In genomic region chr13:99819962-99820361, GRCh38 we compare ENCODE assay signal across 16 cellular contexts.
DNase-seq lines count a peak whose midpoint lies in the region; ATAC-seq and TF ChIP-seq lines count a peak whose summit lies in the region.
"Had no signal": no experiment of that assay in that cellular context is flagged by ENCODE, and none has a peak within 500 bp of the region (broad histone marks: within the 10 kb centered on the region; RNA-seq: fewer than 3 reads in every experiment).

No MANE protein-coding gene starts in this region.

- H3K4me3 ChIP-seq in GM23338 = no peak overlapping the region
- H3K4me3 ChIP-seq in hepatocyte = no peak overlapping the region
- H3K4me3 ChIP-seq in naive thymus-derived CD4-positive, alpha-beta T cell (ENCODE audit: low read length) = no peak overlapping the region
- H3K4me3 ChIP-seq in left ventricle myocardium inferior = no peak overlapping the region

- H3K9me2 ChIP-seq in GM23338 (ENCODE audit: insufficient read depth) (peaks cover 7% of the 10 kb centered on the region), hepatocyte (replicated peaks; ENCODE audit: insufficient read depth) (no peaks in the 10 kb centered on the region)

- peak; percentile 36; the same call in 2 of the 3 replicates for ATAC-seq in GM23338
- no peak for ATAC-seq in naive thymus-derived CD4-positive, alpha-beta T cell
- ATAC-seq in GM19455 (IDR thresholded peaks at IDR 0.05; ENCODE audit: unreplicated experiment) = no peak

- H3F3A ChIP-seq in GM23338 (replicated peaks; ENCODE audit: low read depth) = peaks cover 10% of the 10 kb centered on the region; the same call in 1 of the 2 replicates

- H3K27me3 ChIP-seq in GM23338 (ENCODE audit: insufficient read depth) = no peaks in the 10 kb centered on the region
- no peaks in the 10 kb centered on the region for H3K27me3 ChIP-seq in hepatocyte
- no peaks in the 10 kb centered on the region for H3K27me3 ChIP-seq in naive thymus-derived CD4-positive, alpha-beta T cell (ENCODE audit: control insufficient read depth in 2 of 2, insufficient read depth in 2 of 2, low read length in 2 of 2)
- H3K27me3 ChIP-seq in left ventricle myocardium inferior (ENCODE audit: low read depth) = no peaks in the 10 kb centered on the region

- H3K36me3 Mint-ChIP-seq in GM23338 (ENCODE audit: low read depth) (peaks cover 9% of the 10 kb centered on the region; the same call in 2 of the 3 replicates), type B pancreatic cell (no peaks in the 10 kb centered on the region)
- peaks cover 0 to 21% (median 8%) of the 10 kb centered on the region in 5 donors for H3K36me3 Mint-ChIP-seq in naive thymus-derived CD4-positive, alpha-beta T cell

- intact Hi-C loops in naive thymus-derived CD4-positive, alpha-beta T cell (cut with micrococcal nuclease) = no loop called here
- intact Hi-C loops in left ventricle myocardium inferior (cut with micrococcal nuclease) = no loop called here

- H3K4me3 Mint-ChIP-seq in GM23338 = no peak overlapping the region
- H3K4me3 Mint-ChIP-seq in naive thymus-derived CD4-positive, alpha-beta T cell = no peak overlapping the region
- H3K4me3 Mint-ChIP-seq in type B pancreatic cell = no peak overlapping the region
- H3K4me3 Mint-ChIP-seq: B cell; CD4-positive, alpha-beta T cell; IgD-negative memory B cell had no signal

- H3K9me3 Mint-ChIP-seq in GM23338 (peaks cover 3% of the 10 kb centered on the region; the same call in 2 of the 3 replicates), type B pancreatic cell (no peaks in the 10 kb centered on the region)
- H3K9me3 Mint-ChIP-seq in naive thymus-derived CD4-positive, alpha-beta T cell = peaks cover 0 to 10% (median 0%) of the 10 kb centered on the region in 11 donors
- H3K9me3 Mint-ChIP-seq: CD4-positive, alpha-beta T cell had no signal

- POLR2A ChIA-PET in naive thymus-derived CD4-positive, alpha-beta T cell (lab: Charles Lee) = interaction anchor here (0.7 kb wide), 1 partner anchor 70 kb away, joined by 5 read pairs; no protein-coding TSS in a partner anchor

- WGBS in hepatocyte (ENCODE audit: low lambda C conversion rate, missing lambda C conversion rate) = 54% methylated on average over 7 of the region's 7 CpGs

- CTCF ChIA-PET in naive thymus-derived CD4-positive, alpha-beta T cell (lab: Charles Lee) = no interaction called here

- no peak overlapping the region for H3K27ac Mint-ChIP-seq in GM23338
- H3K27ac Mint-ChIP-seq in naive thymus-derived CD4-positive, alpha-beta T cell = peak overlapping the region in 5 of 9 donors; percentile 10 to 63 (median 32)
- H3K27ac Mint-ChIP-seq in type B pancreatic cell = no peak overlapping the region
- H3K27ac Mint-ChIP-seq: B cell; CD4-positive, alpha-beta T cell; IgD-negative memory B cell had no signal

- H2AFZ ChIP-seq in GM23338 = no peak overlapping the region
- H2AFZ ChIP-seq in hepatocyte = no peak overlapping the region

- H3K27ac ChIP-seq in GM23338 (ENCODE audit: low read depth) (no peak overlapping the region), hepatocyte (no peak overlapping the region), left ventricle myocardium inferior (replicated peaks) (no peak overlapping the region)
- no peak overlapping the region for H3K27ac ChIP-seq in naive thymus-derived CD4-positive, alpha-beta T cell (ENCODE audit: low read depth, low read length)

- H3K9me3 ChIP-seq in hepatocyte (ENCODE audit: low read depth) (no peaks in the 10 kb centered on the region), left ventricle myocardium inferior (replicated peaks) (peaks cover 25% of the 10 kb centered on the region)
- no peaks in the 10 kb centered on the region for H3K9me3 ChIP-seq in naive thymus-derived CD4-positive, alpha-beta T cell (ENCODE audit: control insufficient read depth in 2 of 3, low read length in 3 of 3)

- H4K20me1 ChIP-seq in GM23338 (replicated peaks; ENCODE audit: insufficient read depth) (no peaks in the 10 kb centered on the region), hepatocyte (ENCODE audit: insufficient read depth, poor library complexity, severe bottlenecking) (no peaks in the 10 kb centered on the region)

- H3K4me1 ChIP-seq in GM23338 (ENCODE audit: insufficient read depth) (peaks cover 13% of the 10 kb centered on the region), hepatocyte (ENCODE audit: insufficient read depth) (peaks cover 5% of the 10 kb centered on the region), left ventricle myocardium inferior (no peaks in the 10 kb centered on the region)
- peaks cover 12 to 14% of the 10 kb centered on the region in 2 donors for H3K4me1 ChIP-seq in naive thymus-derived CD4-positive, alpha-beta T cell (ENCODE audit: control insufficient read depth in 2 of 2, insufficient read depth in 2 of 2, low read length in 2 of 2)

- H3K4me1 Mint-ChIP-seq in GM23338 = peaks cover 26% of the 10 kb centered on the region
- peaks cover 11 to 26% (median 23%) of the 10 kb centered on the region in 7 donors for H3K4me1 Mint-ChIP-seq in naive thymus-derived CD4-positive, alpha-beta T cell
- no peaks in the 10 kb centered on the region for H3K4me1 Mint-ChIP-seq in type B pancreatic cell (ENCODE audit: unreplicated experiment)
- H3K4me1 Mint-ChIP-seq: B cell had no signal

- TF ChIP-seq CTCF in GM23338 (conservative IDR thresholded peaks at IDR 0.05; ENCODE audit: low read depth in 2 of 2) = no peak
- TF ChIP-seq CTCF in hepatocyte (IDR thresholded peaks at IDR 0.05; ENCODE audit: poor library complexity) = no peak
- TF ChIP-seq CTCF in type B pancreatic cell (conservative IDR thresholded peaks at IDR 0.05) = no peak
- no peak for TF ChIP-seq CTCF in left ventricle myocardium inferior (IDR thresholded peaks at IDR 0.05; ENCODE audit: borderline replicate concordance)

- DNase-seq in GM23338 (ENCODE audit: low spot score) = no peak
- peak; percentile 37 for DNase-seq in NCI-H69 (lab: John Stamatoyannopoulos, UW)
- DNase-seq in hepatocyte (ENCODE audit: low spot score) = peak; percentile 12
- no peak for DNase-seq in naive thymus-derived CD4-positive, alpha-beta T cell
- DNase-seq in type B pancreatic cell (ENCODE audit: extremely low spot score, unreplicated experiment) = no peak
- no peak for DNase-seq in stimulated activated CD8-positive, alpha-beta memory T cell treated with anti-CD3 and anti-CD28 coated beads, Interleukin-4, amount 100 ng/mL, for 48 hours
- DNase-seq in left ventricle myocardium inferior = no peak
- DNase-seq: C1 segment of cervical spinal cord; Calu3; CD4-positive, alpha-beta T cell; DMS 273 treated with DMSO at 0.1 percent for 48 hours; DMS79 treated with DMSO at 0.1 percent for 48 hours; EL had no signal

- H3K79me2 ChIP-seq in GM23338 (replicated peaks; ENCODE audit: insufficient read depth) (no peaks in the 10 kb centered on the region), hepatocyte (no peaks in the 10 kb centered on the region)

- H3K36me3 ChIP-seq in GM23338 (ENCODE audit: insufficient read depth) (no peaks in the 10 kb centered on the region), hepatocyte (replicated peaks; ENCODE audit: insufficient read depth, low read depth) (no peaks in the 10 kb centered on the region), left ventricle myocardium inferior (no peaks in the 10 kb centered on the region)
- H3K36me3 ChIP-seq in naive thymus-derived CD4-positive, alpha-beta T cell (ENCODE audit: control insufficient read depth in 2 of 3, insufficient read depth in 3 of 3, low read length in 3 of 3) = no peaks in the 10 kb centered on the region

- peaks cover 7% of the 10 kb centered on the region for H3K27me3 Mint-ChIP-seq in GM23338 (ENCODE audit: insufficient read depth, low read depth, poor library complexity)
- peaks cover 0 to 11% (median 0%) of the 10 kb centered on the region in 5 donors for H3K27me3 Mint-ChIP-seq in naive thymus-derived CD4-positive, alpha-beta T cell
- H3K27me3 Mint-ChIP-seq in type B pancreatic cell = peaks cover 3% of the 10 kb centered on the region
- H3K27me3 Mint-ChIP-seq: B cell; CD4-positive, alpha-beta T cell; IgD-negative memory B cell had no signal

- H3K4me2 ChIP-seq in GM23338 = no peak overlapping the region; the same call in 1 of the 2 replicates
- no peak overlapping the region for H3K4me2 ChIP-seq in hepatocyte

TF ChIP-seq in GM23338, 12 proteins besides CTCF, POLR2A, EP300 and RAD21:
- TF ChIP-seq EZH2phosphoT487 (IDR thresholded peaks at IDR 0.05; ENCODE audit: unreplicated experiment) (no peak), CREB1 (CRISPR knock-in tag; IDR thresholded peaks at IDR 0.05; ENCODE audit: low read depth) (no peak), POLR2AphosphoS5 (IDR thresholded peaks at IDR 0.05; ENCODE audit: low read depth) (no peak), ETS1 (IDR thresholded peaks at IDR 0.05) (no peak), NANOG (IDR thresholded peaks at IDR 0.05; ENCODE audit: borderline replicate concordance) (no peak)

Comparison
In these comparisons a context has a peak if more than half of its experiments do, and no peak if none do; other contexts are left out.
1. DNase-seq: peak in NCI-H69 (single experiment) and hepatocyte (single experiment); none in GM23338 (single experiment), naive thymus-derived CD4-positive, alpha-beta T cell (0 of 9), type B pancreatic cell (single experiment), stimulated activated CD8-positive, alpha-beta memory T cell treated with anti-CD3 and anti-CD28 coated beads, Interleukin-4, amount 100 ng/mL, for 48 hours (single experiment) and left ventricle myocardium inferior (single experiment).
2. H3K27ac Mint-ChIP-seq: peak in naive thymus-derived CD4-positive, alpha-beta T cell (5 of 9); none in GM23338 (single experiment) and type B pancreatic cell (single experiment).